ENCODE assay signal across 8 cellular contexts in the genomic region with DNA sequence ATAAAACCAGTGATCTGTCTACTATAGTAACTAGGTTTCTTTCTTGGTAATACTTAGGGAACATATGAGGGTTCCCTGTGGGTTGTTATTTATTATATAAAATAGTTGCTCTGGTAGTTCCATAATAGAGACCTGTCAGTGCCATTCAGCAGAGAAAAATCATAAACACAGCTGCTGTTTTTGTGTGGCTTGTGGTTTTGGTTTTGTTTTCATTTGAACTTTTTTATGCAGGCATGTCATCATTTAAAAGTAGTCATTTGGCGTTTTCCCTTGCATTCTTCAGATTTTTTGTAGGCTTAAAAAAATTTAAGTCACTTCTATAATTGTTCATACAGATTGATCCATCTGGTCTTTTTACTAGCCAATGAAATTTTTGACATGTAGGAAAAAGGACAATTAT. TPM values are rescaled to one million over a fixed set of nuclear protein-coding genes. Genes with fewer than 3 reads are reported as not detected.
DNase-seq lines count a peak whose midpoint lies in the region; ATAC-seq and TF ChIP-seq lines count a peak whose summit lies in the region.

No MANE protein-coding gene starts in this region.

- 40 to 45% methylated on average over 1 of the region's 1 CpG for WGBS in testis, 2 donors

- no peak overlapping the region for H3K27ac Mint-ChIP-seq in activated T-cell treated with anti-CD3 and anti-CD28 coated beads, Interleukin-2, amount 50 U/mL, for 72 hours

- no peaks in the 10 kb centered on the region for H3K9me3 Mint-ChIP-seq in activated T-cell treated with anti-CD3 and anti-CD28 coated beads, Interleukin-2, amount 50 U/mL, for 72 hours

- H3K4me1 Mint-ChIP-seq in activated T-cell treated with anti-CD3 and anti-CD28 coated beads, Interleukin-2, amount 50 U/mL, for 72 hours (ENCODE audit: low read depth), result peaks cover 43% of the 10 kb centered on the region

- ATAC-seq in activated T-cell treated with anti-CD3 and anti-CD28 coated beads, Interleukin-2, amount 50 U/mL, for 72 hours (replicated peaks in 1 of 2), result peak; percentile 63 to 68
- ATAC-seq in HG02763 (IDR thresholded peaks at IDR 0.05; ENCODE audit: unreplicated experiment), result peak; percentile 87

- H3K27me3 ChIP-seq in SJCRH30, result no peaks in the 10 kb centered on the region
- no peaks in the 10 kb centered on the region for H3K27me3 ChIP-seq in muscle layer of duodenum (ENCODE audit: low read depth, low read length)
- H3K27me3 ChIP-seq in ascending aorta, result no peaks in the 10 kb centered on the region
- no peaks in the 10 kb centered on the region for H3K27me3 ChIP-seq in testis

- no peak for TF ChIP-seq CTCF in ascending aorta (IDR thresholded peaks at IDR 0.05)
- TF ChIP-seq CTCF in testis (IDR thresholded peaks at IDR 0.05), result no peak

- TF ChIP-seq POLR2A in testis (IDR thresholded peaks at IDR 0.05), result no peak

- intact Hi-C loops in ascending aorta (cut with DNase I), result no loop called here
- intact Hi-C loops in testis (cut with DNase I; ENCODE audit: low total_unique reads), result no loop called here

- peak; percentile 4 to 18 for DNase-seq in activated T-cell treated with anti-CD3 and anti-CD28 coated beads, Interleukin-2, amount 50 U/mL, for 72 hours
- DNase-seq in activated T-cell treated with anti-CD3 and anti-CD28 coated beads for 4 hours, result no peak
- peak; percentile 35 to 77 for DNase-seq in SJCRH30
- DNase-seq in ascending aorta (ENCODE audit: low spot score in 2 of 2), result no peak
- DNase-seq in NOMO-1 (lab: John Stamatoyannopoulos, UW; ENCODE audit: unreplicated experiment in 2 of 2), result no peak
- no peak for DNase-seq in testis

- H3K4me1 ChIP-seq in SJCRH30, result peaks cover 23% of the 10 kb centered on the region
- peaks cover 14 to 16% of the 10 kb centered on the region in 2 donors for H3K4me1 ChIP-seq in muscle layer of duodenum (ENCODE audit: control insufficient read depth in 1 of 2, insufficient read depth in 2 of 2, low read length in 2 of 2)
- H3K4me1 ChIP-seq in ascending aorta, result peaks cover 0 to 5% of the 10 kb centered on the region in 2 donors
- no peaks in the 10 kb centered on the region for H3K4me1 ChIP-seq in testis

- H3K9me3 ChIP-seq in SJCRH30 (replicated peaks) (no peaks in the 10 kb centered on the region), muscle layer of duodenum (ENCODE audit: control insufficient read depth in 1 of 2, low read length in 2 of 2) (no peaks in the 10 kb centered on the region), ascending aorta (no peaks in the 10 kb centered on the region), testis (no peaks in the 10 kb centered on the region)

- H3K4me3 ChIP-seq in SJCRH30 (no peak overlapping the region), muscle layer of duodenum (ENCODE audit: low read depth in 1 of 2, low read length in 2 of 2) (no peak overlapping the region), ascending aorta (no peak overlapping the region), testis (no peak overlapping the region)

- H3K27ac ChIP-seq in SJCRH30 (peak overlapping the region; percentile 67), muscle layer of duodenum (ENCODE audit: low read length) (peak overlapping the region; percentile 26), ascending aorta (no peak overlapping the region), testis (no peak overlapping the region)

- peak overlapping the region in 1 of 2 donors; percentile 1 for H3K4me3 Mint-ChIP-seq in activated T-cell treated with anti-CD3 and anti-CD28 coated beads, Interleukin-2, amount 50 U/mL, for 72 hours

- H3K36me3 Mint-ChIP-seq in activated T-cell treated with anti-CD3 and anti-CD28 coated beads, Interleukin-2, amount 50 U/mL, for 72 hours (ENCODE audit: insufficient read depth in 2 of 2), result peaks cover 2 to 4% of the 10 kb centered on the region in 2 donors

- H3K36me3 ChIP-seq in SJCRH30, result no peaks in the 10 kb centered on the region
- H3K36me3 ChIP-seq in muscle layer of duodenum (ENCODE audit: control insufficient read depth in 1 of 2, insufficient read depth in 2 of 2, low read length in 2 of 2), result no peaks in the 10 kb centered on the region
- H3K36me3 ChIP-seq in ascending aorta, result peaks cover 0 to 2% of the 10 kb centered on the region in 2 donors
- H3K36me3 ChIP-seq in testis (ENCODE audit: low read depth, missing control alignments), result no peaks in the 10 kb centered on the region

- H3K27me3 Mint-ChIP-seq in activated T-cell treated with anti-CD3 and anti-CD28 coated beads, Interleukin-2, amount 50 U/mL, for 72 hours (ENCODE audit: low read depth), result no peaks in the 10 kb centered on the region

RNA-seq across cellular contexts. Expression of gene PIK3CA, which starts 47.9 kb away (rescaled TPM):
- 10 to 100 TPM; 19.2 to 25.6 TPM for total RNA-seq in activated T-cell treated with anti-CD3 and anti-CD28 coated beads, Interleukin-2, amount 50 U/mL, for 72 hours
- 12.1 and 14.4 TPM in 2 replicates for total RNA-seq in SJCRH30 (2014; rRNA removed; shearing (Covaris generic))
- total RNA-seq in ascending aorta, result 12.7 TPM
- total RNA-seq in testis, result 10 to 100 TPM; 20.8 to 27.1 TPM
- 11.2 TPM for polyA plus RNA-seq in testis (ENCODE audit: insufficient read depth, low read depth, low replicate concordance)

RNA-seq across cellular contexts. Expression of gene KCNMB3, which starts 54.8 kb away (rescaled TPM):
- total RNA-seq in activated T-cell treated with anti-CD3 and anti-CD28 coated beads, Interleukin-2, amount 50 U/mL, for 72 hours, result under 1 TPM; 0.46 to 0.89 TPM
- 1.3 and 1.6 TPM in 2 replicates for total RNA-seq in SJCRH30 (2014; rRNA removed; shearing (Covaris generic))
- total RNA-seq in ascending aorta (16.5 TPM), testis (1 to 10 TPM; 6.8 to 7.4 TPM)
- polyA plus RNA-seq in testis (ENCODE audit: insufficient read depth, low read depth, low replicate concordance), result 7.1 TPM

Comparison
In these comparisons a context has a peak if more than half of its experiments do, and no peak if none do; other contexts are left out.
1. DNase-seq: peak in activated T-cell treated with anti-CD3 and anti-CD28 coated beads, Interleukin-2, amount 50 U/mL, for 72 hours (2 of 2) and SJCRH30 (2 of 2); none in activated T-cell treated with anti-CD3 and anti-CD28 coated beads for 4 hours (single experiment), ascending aorta (0 of 2), NOMO-1 (0 of 2) and testis (single experiment).
2. H3K27ac ChIP-seq: peak in SJCRH30 (single experiment) and muscle layer of duodenum (single experiment); none in ascending aorta (0 of 2) and testis (0 of 2).